Comparison of ENCODE assay signal across 20 cellular contexts in genomic region chr18:34364699-34365098, GRCh38.
"Had no signal": no experiment of that assay in that cellular context is flagged by ENCODE, and none has a peak within 500 bp of the region (broad histone marks: within the 10 kb centered on the region; RNA-seq: fewer than 3 reads in every experiment).

No MANE protein-coding gene starts in this region.

- H3K36me3 Mint-ChIP-seq: naive thymus-derived CD4-positive, alpha-beta T cell; stimulated activated naive B cell treated with anti-CD40 and anti-IgM and Interleukin-4, amounts not matched to agents 10 μg/mL and 1 μg/mL and 100 μg/mL, for 72 hours had no signal

- H3K4me1 ChIP-seq: heart right ventricle, parathyroid adenoma, sigmoid colon, testis, tibial nerve, upper lobe of right lung, vagina had no signal

- H3K4me1 Mint-ChIP-seq: endodermal cell; naive thymus-derived CD4-positive, alpha-beta T cell; stimulated activated naive B cell treated with anti-CD40 and anti-IgM and Interleukin-4, amounts not matched to agents 10 μg/mL and 1 μg/mL and 100 μg/mL, for 72 hours; stimulated activated naive CD8-positive, alpha-beta T cell treated with anti-CD3 and anti-CD28 coated beads, Interleukin-15, amount 100 ng/mL, for 72 hours had no signal

- H3K36me3 ChIP-seq: heart right ventricle, sigmoid colon, tibial nerve, upper lobe of right lung, vagina had no signal

- H3K4me3 Mint-ChIP-seq: endodermal cell; naive thymus-derived CD4-positive, alpha-beta T cell; nephron progenitor cell; stimulated activated naive B cell treated with anti-CD40 and anti-IgM and Interleukin-4, amounts not matched to agents 10 μg/mL and 1 μg/mL and 100 μg/mL, for 72 hours; stimulated activated naive CD8-positive, alpha-beta T cell treated with anti-CD3 and anti-CD28 coated beads, Interleukin-15, amount 100 ng/mL, for 72 hours had no signal

- ATAC-seq: heart right ventricle; naive thymus-derived CD4-positive, alpha-beta T cell; stimulated activated naive B cell treated with anti-CD40 and anti-IgM and Interleukin-4, amounts not matched to agents 10 μg/mL and 1 μg/mL and 100 μg/mL, for 72 hours; stimulated activated naive CD8-positive, alpha-beta T cell treated with anti-CD3 and anti-CD28 coated beads, Interleukin-15, amount 100 ng/mL, for 72 hours; upper lobe of right lung had no signal

- DNase-seq: effector CD4-positive, alpha-beta T cell; endodermal cell; foreskin melanocyte; heart right ventricle; hypothalamus; kidney glomerular epithelial cell; mammary epithelial cell; naive thymus-derived CD4-positive, alpha-beta T cell; nephron progenitor cell; sigmoid colon; stimulated activated CD4-positive, alpha-beta T cell treated with anti-CD3 and anti-CD28 coated beads, Interleukin-2, amount 100 ng/mL, for 24 hours; stimulated activated CD4-positive, alpha-beta T cell treated with anti-CD3 and anti-CD28 coated beads, Interleukin-4, amount 100 ng/mL, for 4 hours; stimulated activated naive B cell treated with anti-CD40 and anti-IgM and Interleukin-4, amounts not matched to agents 10 μg/mL and 1 μg/mL and 100 μg/mL, for 72 hours; stimulated activated naive CD8-positive, alpha-beta T cell treated with anti-CD3 and anti-CD28 coated beads, Interleukin-15, amount 100 ng/mL, for 72 hours; testis; upper lobe of right lung had no signal

- H3K27ac Mint-ChIP-seq: endodermal cell; naive thymus-derived CD4-positive, alpha-beta T cell; nephron progenitor cell; stimulated activated naive B cell treated with anti-CD40 and anti-IgM and Interleukin-4, amounts not matched to agents 10 μg/mL and 1 μg/mL and 100 μg/mL, for 72 hours; stimulated activated naive CD8-positive, alpha-beta T cell treated with anti-CD3 and anti-CD28 coated beads, Interleukin-15, amount 100 ng/mL, for 72 hours had no signal

- H3K9me3 Mint-ChIP-seq: endodermal cell; nephron progenitor cell; stimulated activated naive B cell treated with anti-CD40 and anti-IgM and Interleukin-4, amounts not matched to agents 10 μg/mL and 1 μg/mL and 100 μg/mL, for 72 hours had no signal

- H3K27me3 ChIP-seq: heart right ventricle, sigmoid colon, testis, tibial nerve, upper lobe of right lung, vagina had no signal

- H3K4me3 ChIP-seq: heart right ventricle, sigmoid colon, skin epidermis, testis, tibial nerve, upper lobe of right lung, vagina had no signal

- H3K27ac ChIP-seq: heart right ventricle, parathyroid adenoma, sigmoid colon, skin epidermis, testis, tibial nerve, upper lobe of right lung, vagina had no signal

- H3K27me3 Mint-ChIP-seq: naive thymus-derived CD4-positive, alpha-beta T cell; stimulated activated naive B cell treated with anti-CD40 and anti-IgM and Interleukin-4, amounts not matched to agents 10 μg/mL and 1 μg/mL and 100 μg/mL, for 72 hours; stimulated activated naive CD8-positive, alpha-beta T cell treated with anti-CD3 and anti-CD28 coated beads, Interleukin-15, amount 100 ng/mL, for 72 hours had no signal

- H3K9me3 ChIP-seq: heart right ventricle, sigmoid colon, testis, tibial nerve, upper lobe of right lung, vagina had no signal
